Comparison of ENCODE assay signal across 12 cellular contexts in genomic region chr3:71398157-71398836, GRCh38.
DNase-seq lines count a peak whose midpoint lies in the region; FAIRE-seq and TF ChIP-seq lines count a peak whose summit lies in the region.
"Had no signal": no experiment of that assay in that cellular context is flagged by ENCODE, and none has a peak within 500 bp of the region (broad histone marks: within the 10 kb centered on the region; RNA-seq: fewer than 3 reads in every experiment).

No MANE protein-coding gene starts in this region.

- H3K4me2 ChIP-seq in OCI-LY7 (ENCODE audit: low read length) (0 out of 2 replicates have a peak overlapping the region, but pooled peaks have one; percentile 9), endothelial cell of umbilical vein (ENCODE audit: insufficient read depth, low read length) (no peak overlapping the region), mesendoderm (ENCODE audit: low read length) (no peak overlapping the region)

- H3K56ac ChIP-seq in mesendoderm (ENCODE audit: low read length): no peak overlapping the region

- H3K9me2 ChIP-seq in OCI-LY7 (ENCODE audit: insufficient read depth, low read length): no peaks in the 10 kb centered on the region

- intact Hi-C loops in OCI-LY7 (cut with micrococcal nuclease; ENCODE audit: unreplicated experiment) (loop anchor here (10.0 kb wide), 1 partner anchor 257 kb away; no protein-coding TSS in a partner anchor), endothelial cell of umbilical vein (cut with micrococcal nuclease) (loop anchor here (10.0 kb wide), 4 partner anchors 263 to 853 kb away; no protein-coding TSS in a partner anchor)

- H3K9ac ChIP-seq in endothelial cell of umbilical vein (replicated peaks; ENCODE audit: extremely low read depth, insufficient read depth, low read length): no peak overlapping the region
- H3K9ac ChIP-seq in mesendoderm (ENCODE audit: low read length): no peak overlapping the region

- H3K79me1 ChIP-seq in mesendoderm (ENCODE audit: low read length): no peaks in the 10 kb centered on the region

- no peak for TF ChIP-seq POLR2A in endothelial cell of umbilical vein (IDR thresholded peaks at IDR 0.05; ENCODE audit: low read depth, low read length)

- dilution Hi-C loops in endothelial cell of umbilical vein (cut with MboI; ENCODE audit: extremely low pct_ligation_motif_present, low sequenced_read_pairs): no loop called here

- no peak overlapping the region for H2BK5ac ChIP-seq in mesendoderm (ENCODE audit: low read length)

- no peak overlapping the region for H2AK5ac ChIP-seq in mesendoderm (ENCODE audit: low read length)

- no peak for FAIRE-seq in endothelial cell of umbilical vein (lab: Jason Lieb, UNC)

- CTCF ChIA-PET in OCI-LY7 (lab: Charles Lee; ENCODE audit: unreplicated experiment) (interaction anchor here (1.4 kb wide), 1 partner anchor 27 kb away, joined by 4 read pairs; no protein-coding TSS in a partner anchor), endothelial cell of umbilical vein (lab: Charles Lee) (interaction anchor here (1.1 to 3.7 kb wide), 18 partner anchors 8 to 336 kb away, joined by 3 to 19 read pairs (median 5); no protein-coding TSS in a partner anchor)

- H3K36me3 ChIP-seq in OCI-LY7 (ENCODE audit: insufficient read depth, low read length): no peaks in the 10 kb centered on the region
- H3K36me3 ChIP-seq in endothelial cell of umbilical vein (ENCODE audit: control insufficient read depth in 2 of 2, extremely low read depth in 1 of 2, insufficient read depth in 2 of 2, low read length in 2 of 2): no peaks in the 10 kb centered on the region
- no peaks in the 10 kb centered on the region for H3K36me3 ChIP-seq in mesendoderm (ENCODE audit: control insufficient read depth, insufficient read depth, low read length)
- H3K36me3 ChIP-seq: prostate gland had no signal

- H2AFZ ChIP-seq in OCI-LY7 (ENCODE audit: low read length) (no peak overlapping the region), endothelial cell of umbilical vein (ENCODE audit: low read depth, low read length) (no peak overlapping the region)

- TF ChIP-seq CTCF in OCI-LY7 (conservative IDR thresholded peaks at IDR 0.05; ENCODE audit: low read length) (no peak), endothelial cell of umbilical vein (IDR thresholded peaks at IDR 0.05; ENCODE audit: extremely low read depth in 1 of 2, insufficient read depth in 1 of 2, low read depth in 1 of 2, low read length in 2 of 2) (no peak)

- H3K79me2 ChIP-seq in OCI-LY7 (ENCODE audit: insufficient read depth, low read depth, low read length) (peaks cover 34% of the 10 kb centered on the region), endothelial cell of umbilical vein (ENCODE audit: control insufficient read depth, insufficient read depth, low read length) (no peaks in the 10 kb centered on the region), mesendoderm (ENCODE audit: control insufficient read depth, insufficient read depth, low read length) (no peaks in the 10 kb centered on the region)

- H4K8ac ChIP-seq in mesendoderm (ENCODE audit: low read depth, low read length): no peak overlapping the region

- POLR2A ChIA-PET in OCI-LY7 (lab: Charles Lee): interaction anchor here (0.6 to 1.5 kb wide), 13 partner anchors 12 to 263 kb away, joined by 3 to 4 read pairs (median 3); no protein-coding TSS in a partner anchor
- POLR2A ChIA-PET in endothelial cell of umbilical vein (lab: Charles Lee): no interaction called here

- H3K27me3 ChIP-seq in endothelial cell of umbilical vein (ENCODE audit: control insufficient read depth in 2 of 2, insufficient read depth in 2 of 2, low read length in 2 of 2): no peaks in the 10 kb centered on the region
- no peaks in the 10 kb centered on the region for H3K27me3 ChIP-seq in mesendoderm (ENCODE audit: insufficient read depth, low read length, poor library complexity)

- H4K20me1 ChIP-seq in OCI-LY7 (ENCODE audit: insufficient read depth, low read length) (peaks cover 14% of the 10 kb centered on the region; the same call in 1 of the 2 replicates), endothelial cell of umbilical vein (replicated peaks; ENCODE audit: control insufficient read depth, extremely low read depth, insufficient read depth, low read length) (no peaks in the 10 kb centered on the region)

- no peak overlapping the region for H2BK120ac ChIP-seq in mesendoderm (ENCODE audit: low read depth, low read length)

- H3K18ac ChIP-seq in mesendoderm (ENCODE audit: low read length): no peak overlapping the region

- H3K4ac ChIP-seq in mesendoderm (ENCODE audit: low read depth, low read length): no peak overlapping the region

- H2BK15ac ChIP-seq in mesendoderm (replicated peaks; ENCODE audit: low read depth): no peak overlapping the region

- no peak overlapping the region for H3K4me3 ChIP-seq in OCI-LY7 (ENCODE audit: low read depth, low read length, poor library complexity, severe bottlenecking)
- no peak overlapping the region for H3K4me3 ChIP-seq in endothelial cell of umbilical vein (replicated peaks in 1 of 3; ENCODE audit: insufficient read depth in 1 of 3, low read depth in 1 of 3, low read length in 3 of 3)
- no peak overlapping the region for H3K4me3 ChIP-seq in mesendoderm (ENCODE audit: low read length)
- H3K4me3 ChIP-seq: prostate gland had no signal

- H3K23ac ChIP-seq in mesendoderm (ENCODE audit: low read length): no peak overlapping the region

- H3K9me3 ChIP-seq in OCI-LY7 (ENCODE audit: low read length) (no peaks in the 10 kb centered on the region), endothelial cell of umbilical vein (replicated peaks; ENCODE audit: control insufficient read depth, insufficient read depth, low read length) (no peaks in the 10 kb centered on the region)
- H3K9me3 ChIP-seq: prostate gland had no signal

- WGBS in mesendoderm (ENCODE audit: extremely low coverage, insufficient coverage, low lambda C conversion rate): no CpG with 5 or more reads among the region's 4 CpGs

- H3K27ac ChIP-seq in OCI-LY7 (ENCODE audit: low read depth, low read length, poor library complexity, severe bottlenecking) (no peak overlapping the region), endothelial cell of umbilical vein (ENCODE audit: insufficient read depth, low read depth, low read length) (no peak overlapping the region), mesendoderm (ENCODE audit: low read depth, low read length) (no peak overlapping the region)
- H3K27ac ChIP-seq: C4-2B, prostate gland had no signal

- BruUV-seq in OCI-LY7 (replicated peaks; lab: Mats Ljungman, UMichigan) (no TSS peak), endothelial cell of umbilical vein (replicated peaks; lab: Mats Ljungman, UMichigan) (no TSS peak)

- H3K4me1 ChIP-seq in OCI-LY7 (ENCODE audit: insufficient read depth, low read length, poor library complexity, severe bottlenecking) (peaks cover 66% of the 10 kb centered on the region), endothelial cell of umbilical vein (ENCODE audit: control insufficient read depth, extremely low read depth, insufficient read depth, low read length) (peaks cover 14% of the 10 kb centered on the region), mesendoderm (ENCODE audit: control insufficient read depth, low read depth, low read length) (no peaks in the 10 kb centered on the region)
- H3K4me1 ChIP-seq: prostate gland had no signal

- no peaks in the 10 kb centered on the region for H3K9me1 ChIP-seq in endothelial cell of umbilical vein (replicated peaks; ENCODE audit: control insufficient read depth, extremely low read depth, insufficient read depth, low read length)

- peak; percentile 29 for DNase-seq in stimulated activated CD4-positive, alpha-beta T cell treated with anti-CD3 and anti-CD28 coated beads, Interleukin-1b, Interleukin-23, amount 100 ng/mL, for 48 hours
- no peak for DNase-seq in stimulated activated CD4-positive, alpha-beta T cell treated with anti-CD3 and anti-CD28 coated beads, Interleukin-12 subunit alpha, Interleukin-12 subunit beta, amount 100 ng/mL, for 4 hours
- DNase-seq in OCI-LY7 (ENCODE audit: low spot score) (no peak), endothelial cell of umbilical vein (ENCODE audit: low read depth, low spot score) (peak; percentile 24), mesendoderm (no peak), T-helper 9 cell (no peak), anterior cingulate cortex (lab: John Stamatoyannopoulos, UW) (no peak), DMS79 (lab: John Stamatoyannopoulos, UW) (no peak)
- DNase-seq: IMR-90, NCI-H1694 had no signal

- H4K5ac ChIP-seq in mesendoderm (ENCODE audit: low read length): no peak overlapping the region

TF ChIP-seq in endothelial cell of umbilical vein, 7 proteins besides CTCF, POLR2A, EP300 and RAD21:
- no peak for TF ChIP-seq EZH2 (IDR thresholded peaks at IDR 0.05; ENCODE audit: borderline replicate concordance, low read depth, low read length, severe bottlenecking)
- TF ChIP-seq GATA2 (IDR thresholded peaks at IDR 0.05; ENCODE audit: insufficient read depth, insufficient read length, low read depth, low read length): no peak
- no peak for TF ChIP-seq MYC (IDR thresholded peaks at IDR 0.05; ENCODE audit: low read depth, low read length)
- TF ChIP-seq FOS (IDR thresholded peaks at IDR 0.05; ENCODE audit: borderline replicate concordance, insufficient read depth, low read length): no peak
- TF ChIP-seq JUN (IDR thresholded peaks at IDR 0.05; ENCODE audit: borderline replicate concordance, insufficient read depth, insufficient read length, low read depth): no peak
- TF ChIP-seq MAX (IDR thresholded peaks at IDR 0.05; ENCODE audit: insufficient read depth, insufficient read length): no peak
- TF ChIP-seq POLR2AphosphoS5 (IDR thresholded peaks at IDR 0.05; ENCODE audit: insufficient read depth, low read depth, low read length): no peak

Comparison
In these comparisons a context has a peak if more than half of its experiments do, and no peak if none do; other contexts are left out.
1. DNase-seq: peak in stimulated activated CD4-positive, alpha-beta T cell treated with anti-CD3 and anti-CD28 coated beads, Interleukin-1b, Interleukin-23, amount 100 ng/mL, for 48 hours (single experiment) and endothelial cell of umbilical vein (single experiment); none in stimulated activated CD4-positive, alpha-beta T cell treated with anti-CD3 and anti-CD28 coated beads, Interleukin-12 subunit alpha, Interleukin-12 subunit beta, amount 100 ng/mL, for 4 hours (single experiment), OCI-LY7 (single experiment), mesendoderm (single experiment), T-helper 9 cell (single experiment), anterior cingulate cortex (0 of 58) and DMS79 (single experiment).